1 cellular context compared by ENCODE assay signal in genomic region chr1:904271-904950, GRCh38.
A peak's percentile ranks its signal among the peaks of the same experiment; 100 is the strongest.
TF ChIP-seq lines count a peak whose summit lies in the region.

No MANE protein-coding gene starts in this region.

TF ChIP-seq in K562, 482 proteins besides CTCF, POLR2A, EP300 and RAD21 (continued from another document):
- TF ChIP-seq, protein P1, sequence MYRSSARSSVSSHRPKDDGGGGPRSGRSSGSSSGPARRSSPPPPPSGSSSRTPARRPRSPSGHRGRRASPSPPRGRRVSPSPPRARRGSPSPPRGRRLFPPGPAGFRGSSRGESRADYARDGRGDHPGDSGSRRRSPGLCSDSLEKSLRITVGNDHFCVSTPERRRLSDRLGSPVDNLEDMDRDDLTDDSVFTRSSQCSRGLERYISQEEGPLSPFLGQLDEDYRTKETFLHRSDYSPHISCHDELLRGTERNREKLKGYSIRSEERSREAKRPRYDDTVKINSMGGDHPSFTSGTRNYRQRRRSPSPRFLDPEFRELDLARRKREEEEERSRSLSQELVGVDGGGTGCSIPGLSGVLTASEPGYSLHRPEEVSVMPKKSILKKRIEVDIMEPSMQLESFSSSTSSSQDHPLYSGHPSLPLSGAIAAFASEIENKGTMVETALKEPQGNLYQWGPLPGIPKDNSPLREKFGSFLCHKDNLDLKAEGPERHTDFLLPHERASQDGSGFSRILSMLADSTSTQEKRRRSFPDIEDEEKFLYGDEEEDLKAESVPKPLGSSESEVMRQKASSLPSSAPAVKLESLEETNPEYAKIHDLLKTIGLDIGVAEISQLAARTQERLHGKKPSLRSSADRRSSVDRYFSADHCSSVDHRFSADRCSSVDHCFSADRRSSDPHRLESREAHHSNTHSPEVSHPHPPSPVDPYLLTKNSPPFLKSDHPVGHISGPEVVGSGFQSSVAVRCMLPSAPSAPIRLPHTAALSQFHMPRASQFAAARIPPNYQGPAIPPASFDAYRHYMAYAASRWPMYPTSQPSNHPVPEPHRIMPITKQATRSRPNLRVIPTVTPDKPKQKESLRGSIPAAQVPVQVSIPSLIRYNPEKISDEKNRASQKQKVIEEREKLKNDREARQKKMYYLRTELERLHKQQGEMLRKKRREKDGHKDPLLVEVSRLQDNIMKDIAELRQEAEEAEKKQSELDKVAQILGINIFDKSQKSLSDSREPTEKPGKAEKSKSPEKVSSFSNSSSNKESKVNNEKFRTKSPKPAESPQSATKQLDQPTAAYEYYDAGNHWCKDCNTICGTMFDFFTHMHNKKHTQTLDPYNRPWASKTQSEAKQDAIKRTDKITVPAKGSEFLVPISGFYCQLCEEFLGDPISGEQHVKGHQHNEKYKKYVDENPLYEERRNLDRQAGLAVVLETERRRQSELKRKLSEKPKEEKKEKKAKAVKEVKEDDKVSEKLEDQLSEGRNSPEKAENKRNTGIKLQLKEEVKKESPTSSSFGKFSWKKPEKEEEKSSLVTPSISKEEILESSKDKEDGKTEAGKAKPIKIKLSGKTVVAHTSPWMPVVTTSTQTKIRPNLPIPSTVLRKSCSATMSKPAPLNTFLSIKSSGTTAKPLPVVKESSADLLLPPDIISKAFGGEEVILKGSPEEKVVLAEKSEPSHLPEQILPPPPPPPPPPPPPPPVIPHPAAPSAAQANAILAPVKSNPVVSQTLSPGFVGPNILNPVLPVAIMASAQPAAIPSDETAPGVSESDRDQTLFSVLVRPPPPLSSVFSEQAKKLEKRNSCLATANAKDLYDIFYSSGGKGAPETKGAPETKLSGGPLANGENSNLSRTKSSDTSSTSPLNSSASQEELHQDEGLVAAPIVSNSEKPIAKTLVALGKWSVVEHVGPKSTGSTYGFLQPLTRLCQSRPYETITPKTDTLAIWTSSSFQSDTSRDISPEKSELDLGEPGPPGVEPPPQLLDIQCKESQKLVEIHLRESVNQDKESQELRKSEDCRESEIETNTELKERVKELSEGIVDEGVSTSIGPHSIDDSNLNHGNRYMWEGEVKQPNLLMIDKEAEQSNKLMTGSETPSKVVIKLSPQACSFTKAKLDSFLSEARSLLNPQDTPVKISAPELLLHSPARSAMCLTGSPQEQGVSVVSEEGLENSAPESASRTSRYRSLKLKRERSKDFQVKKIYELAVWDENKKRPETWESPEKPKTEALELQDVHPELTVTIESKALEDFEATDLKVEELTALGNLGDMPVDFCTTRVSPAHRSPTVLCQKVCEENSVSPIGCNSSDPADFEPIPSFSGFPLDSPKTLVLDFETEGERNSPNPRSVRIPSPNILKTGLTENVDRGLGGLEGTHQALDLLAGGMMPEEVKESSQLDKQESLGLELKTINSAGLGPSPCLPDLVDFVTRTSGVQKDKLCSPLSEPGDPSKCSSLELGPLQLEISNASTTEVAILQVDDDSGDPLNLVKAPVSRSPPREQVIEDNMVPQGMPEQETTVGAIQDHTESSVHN (IDR thresholded peaks at IDR 0.05; ENCODE audit: borderline replicate concordance in 1 of 2, low read depth in 1 of 2): no peak
- TF ChIP-seq SREBF2 (CRISPR knock-in tag; IDR thresholded peaks at IDR 0.05) (no peak), KLF6 (CRISPR knock-in tag; IDR thresholded peaks at IDR 0.05; ENCODE audit: borderline replicate concordance) (no peak), HDAC8 (tag; IDR thresholded peaks at IDR 0.05) (no peak), FOXJ3 (CRISPR knock-in tag; IDR thresholded peaks at IDR 0.05) (no peak), KAT7 (CRISPR knock-in tag; IDR thresholded peaks at IDR 0.05; ENCODE audit: borderline replicate concordance) (peak; percentile 29; the same call in 1 of the 2 replicates), ZMIZ1 (IDR thresholded peaks at IDR 0.05; ENCODE audit: low read depth in 2 of 2, low read length in 2 of 2) (peak in 1 of 2 experiments; percentile 62; a peak in 1 of 4 replicates), ZFP91 (CRISPR knock-in tag; IDR thresholded peaks at IDR 0.05) (no peak; the same call in 1 of the 2 replicates), SIN3A (IDR thresholded peaks at IDR 0.05; ENCODE audit: borderline replicate concordance in 2 of 2, control insufficient read depth in 1 of 2, low read depth in 2 of 2, low read length in 2 of 2) (peak; percentile 26 to 59; a peak in 1 of 4 replicates), PYGO2 (tag; IDR thresholded peaks at IDR 0.05) (no peak), HNRNPK (IDR thresholded peaks at IDR 0.05; ENCODE audit: low read depth, low read length, poor library complexity, severe bottlenecking) (no peak), DPF2 (IDR thresholded peaks at IDR 0.05) (no peak), POLR2B (IDR thresholded peaks at IDR 0.05; ENCODE audit: low read depth, partially characterized antibody) (no peak), HNRNPLL (IDR thresholded peaks at IDR 0.05; ENCODE audit: low read depth, low read length, poor library complexity, severe bottlenecking) (peak; percentile 72), CTCFL (IDR thresholded peaks at IDR 0.05; ENCODE audit: borderline replicate concordance, insufficient read depth, low read depth, low read length, poor library complexity, severe bottlenecking) (peak; percentile 95), ZNF551 (CRISPR knock-in tag; IDR thresholded peaks at IDR 0.05) (no peak), GABPB1 (CRISPR knock-in tag; IDR thresholded peaks at IDR 0.05) (peak; percentile 78)
- TF ChIP-seq, protein P2, sequence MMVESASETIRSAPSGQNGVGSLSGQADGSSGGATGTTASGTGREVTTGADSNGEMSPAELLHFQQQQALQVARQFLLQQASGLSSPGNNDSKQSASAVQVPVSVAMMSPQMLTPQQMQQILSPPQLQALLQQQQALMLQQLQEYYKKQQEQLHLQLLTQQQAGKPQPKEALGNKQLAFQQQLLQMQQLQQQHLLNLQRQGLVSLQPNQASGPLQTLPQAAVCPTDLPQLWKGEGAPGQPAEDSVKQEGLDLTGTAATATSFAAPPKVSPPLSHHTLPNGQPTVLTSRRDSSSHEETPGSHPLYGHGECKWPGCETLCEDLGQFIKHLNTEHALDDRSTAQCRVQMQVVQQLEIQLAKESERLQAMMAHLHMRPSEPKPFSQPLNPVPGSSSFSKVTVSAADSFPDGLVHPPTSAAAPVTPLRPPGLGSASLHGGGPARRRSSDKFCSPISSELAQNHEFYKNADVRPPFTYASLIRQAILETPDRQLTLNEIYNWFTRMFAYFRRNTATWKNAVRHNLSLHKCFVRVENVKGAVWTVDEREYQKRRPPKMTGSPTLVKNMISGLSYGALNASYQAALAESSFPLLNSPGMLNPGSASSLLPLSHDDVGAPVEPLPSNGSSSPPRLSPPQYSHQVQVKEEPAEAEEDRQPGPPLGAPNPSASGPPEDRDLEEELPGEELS (CRISPR knock-in tag; IDR thresholded peaks at IDR 0.05; ENCODE audit: borderline replicate concordance): peak; percentile 97
